21 cellular contexts compared by ENCODE assay signal in the genomic region with DNA sequence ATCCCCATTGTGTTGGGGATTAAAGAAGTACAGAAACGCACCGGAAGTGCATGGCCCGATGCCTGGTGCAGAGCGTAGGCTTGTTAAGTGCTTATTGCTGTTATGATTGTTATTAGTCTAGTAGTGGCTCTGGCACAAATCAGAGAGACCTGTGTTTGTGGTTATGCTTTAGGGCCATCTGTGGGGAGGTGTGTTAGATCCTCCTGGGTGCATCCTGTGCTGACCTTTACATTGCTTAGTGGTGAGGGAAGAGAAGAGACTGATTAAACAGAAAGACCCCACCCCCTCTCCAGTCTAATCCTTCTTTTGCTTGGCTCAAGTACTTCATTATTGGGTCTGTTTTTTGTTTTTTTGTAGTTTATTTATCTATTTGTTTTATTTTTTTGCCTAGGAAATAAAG.
"Had no signal": no experiment of that assay in that cellular context is flagged by ENCODE, and none has a peak within 500 bp of the region (broad histone marks: within the 10 kb centered on the region; RNA-seq: fewer than 3 reads in every experiment).

No MANE protein-coding gene starts in this region.

- H3K9me3 Mint-ChIP-seq: activated naive CD8-positive, alpha-beta T cell treated with anti-CD3 and anti-CD28 coated beads for 36 hours; central memory CD8-positive, alpha-beta T cell; effector memory CD8-positive, alpha-beta T cell; naive B cell; neural crest cell had no signal

- H3K27me3 ChIP-seq: breast epithelium, esophagus muscularis mucosa, gastroesophageal sphincter, testis, uterus had no signal

- H3K27ac Mint-ChIP-seq: activated CD8-positive, alpha-beta T cell treated with anti-CD3 and anti-CD28 coated beads, Interleukin-2, amount 10 ng/mL, durations not matched to agents 7 days and 5 days; activated naive CD8-positive, alpha-beta T cell treated with anti-CD3 and anti-CD28 coated beads for 36 hours; effector memory CD8-positive, alpha-beta T cell had no signal

- DNase-seq: activated CD4-positive, alpha-beta T cell treated with anti-CD3 and anti-CD28 coated beads, Interleukin-2, amount 50 U/mL, for 1 hour; activated CD4-positive, CD25-positive, alpha-beta regulatory T cell treated with anti-CD3 and anti-CD28 coated beads, Interleukin-2, amount 50 U/mL, for 72 hours; activated CD8-positive, alpha-beta T cell treated with anti-CD3 and anti-CD28 coated beads, Interleukin-2, amount 10 ng/mL, durations not matched to agents 7 days and 5 days; activated naive CD8-positive, alpha-beta T cell treated with anti-CD3 and anti-CD28 coated beads for 36 hours; amniotic stem cell; dorsolateral prefrontal cortex; effector memory CD8-positive, alpha-beta T cell; head of caudate nucleus; left cardiac atrium; naive B cell; stimulated activated CD4-positive, alpha-beta T cell treated with anti-CD3 and anti-CD28 coated beads, Interleukin-4, amount 100 ng/mL, for 1 hour; stimulated activated naive CD4-positive, alpha-beta T cell; testis; trophoblast cell; uterus had no signal

- H3K4me1 ChIP-seq: uterus had no signal

- H3K27me3 Mint-ChIP-seq: central memory CD8-positive, alpha-beta T cell had no signal

- H3K36me3 Mint-ChIP-seq: activated naive CD8-positive, alpha-beta T cell treated with anti-CD3 and anti-CD28 coated beads for 36 hours; naive B cell had no signal

- H3K36me3 ChIP-seq: breast epithelium, esophagus muscularis mucosa, gastroesophageal sphincter, uterus had no signal

- H3K4me3 Mint-ChIP-seq: activated CD8-positive, alpha-beta T cell treated with anti-CD3 and anti-CD28 coated beads, Interleukin-2, amount 10 ng/mL, durations not matched to agents 7 days and 5 days; activated naive CD8-positive, alpha-beta T cell treated with anti-CD3 and anti-CD28 coated beads for 36 hours; central memory CD8-positive, alpha-beta T cell; effector memory CD8-positive, alpha-beta T cell; neural crest cell had no signal

- H3K9me3 ChIP-seq: breast epithelium, esophagus muscularis mucosa, gastroesophageal sphincter, testis, uterus had no signal

- ATAC-seq: activated CD8-positive, alpha-beta T cell treated with anti-CD3 and anti-CD28 coated beads, Interleukin-2, amount 10 ng/mL, durations not matched to agents 7 days and 5 days; effector memory CD8-positive, alpha-beta T cell; gastroesophageal sphincter; left cardiac atrium had no signal

- H3K4me3 ChIP-seq: breast epithelium, dorsolateral prefrontal cortex, esophagus muscularis mucosa, gastroesophageal sphincter, testis, uterus had no signal

- H3K27ac ChIP-seq: dorsolateral prefrontal cortex, esophagus muscularis mucosa, gastroesophageal sphincter, testis, uterus, VCaP had no signal
